7 cellular contexts compared by ENCODE assay signal in the genomic region with DNA sequence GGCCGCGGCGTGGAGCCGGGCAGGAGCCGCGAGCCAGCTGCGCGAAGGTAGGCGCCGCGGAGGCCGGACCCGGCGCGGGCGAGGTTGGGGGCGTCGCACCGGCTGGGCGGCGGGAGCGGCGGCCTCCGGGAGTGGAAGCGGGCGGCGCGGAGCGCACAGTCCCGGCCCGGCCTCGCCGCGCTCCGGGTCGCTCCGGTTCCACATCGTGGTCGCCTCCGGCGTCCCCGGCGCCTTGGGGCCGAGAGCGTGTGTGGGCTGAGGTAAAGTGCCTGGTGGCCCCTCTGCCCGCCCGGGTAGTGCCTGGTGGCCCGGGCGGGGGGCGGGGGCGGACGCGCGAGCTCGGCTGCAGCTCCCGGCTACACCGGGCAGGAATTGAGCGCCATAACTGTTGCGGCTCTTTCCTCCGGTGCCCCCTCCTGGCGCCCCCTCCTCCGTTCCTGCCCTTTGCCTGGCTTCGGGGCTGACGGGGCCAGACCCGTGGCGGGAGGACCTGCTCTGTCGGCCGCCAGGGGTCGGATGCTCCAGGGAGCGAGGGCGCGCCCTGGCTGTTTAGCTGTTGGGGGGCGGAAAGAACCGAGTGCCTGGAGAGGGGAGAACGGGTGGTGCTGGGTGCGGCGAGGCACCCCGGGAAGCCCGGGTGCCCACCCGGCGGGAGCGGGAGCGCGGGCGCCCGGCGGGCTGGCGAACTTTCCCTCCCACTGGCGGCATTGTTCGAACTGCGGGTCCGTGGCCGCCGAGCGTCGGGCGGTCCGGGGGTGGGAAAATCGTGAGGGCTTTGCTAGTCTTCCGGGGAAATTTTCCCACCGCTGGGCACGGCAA. TPM values are rescaled to one million over a fixed set of nuclear protein-coding genes. Genes with fewer than 3 reads are reported as not detected.
DNase-seq lines count a peak whose midpoint lies in the region; ATAC-seq and TF ChIP-seq lines count a peak whose summit lies in the region.

No MANE protein-coding gene starts in this region.

- peak overlapping the region; percentile 90 for H3K4me3 ChIP-seq in GM08714 (ENCODE audit: low read length)
- H3K4me3 ChIP-seq in psoas muscle: peak overlapping the region; percentile 70

- peaks cover 16% of the 10 kb centered on the region for H3K27me3 Mint-ChIP-seq in activated naive CD8-positive, alpha-beta T cell

- DNase-seq in OCI-M1 (lab: John Stamatoyannopoulos, UW): peak; percentile 54
- peak; percentile 63 for DNase-seq in left ventricle myocardium superior
- DNase-seq in psoas muscle: peak; percentile 37 to 53

- ATAC-seq in HG02759 (IDR thresholded peaks at IDR 0.05; ENCODE audit: unreplicated experiment) (peak; percentile 65), left ventricle myocardium superior (peak; percentile 67), psoas muscle (peak; percentile 50 to 72 (median 60)), GM21515 (IDR thresholded peaks at IDR 0.05; ENCODE audit: unreplicated experiment) (no peak)

- intact Hi-C loops in left ventricle myocardium superior (cut with micrococcal nuclease): no loop called here
- intact Hi-C loops in psoas muscle (cut with DNase I): loop anchor here in 1 of 2 donors (5.0 kb wide), 2 partner anchors 76 to 179 kb away; partner anchors contain the start of gene RP2

- H3K27ac ChIP-seq in psoas muscle: peak overlapping the region; percentile 50

- H3K4me1 ChIP-seq in psoas muscle: no peaks in the 10 kb centered on the region

- peak overlapping the region; percentile 81 for H3K4me3 Mint-ChIP-seq in activated naive CD8-positive, alpha-beta T cell

- peak; percentile 35 for TF ChIP-seq CTCF in psoas muscle (IDR thresholded peaks at IDR 0.05)

- H3K4me1 Mint-ChIP-seq in activated naive CD8-positive, alpha-beta T cell (ENCODE audit: low read depth): peaks cover 7% of the 10 kb centered on the region

- H3K27me3 ChIP-seq in psoas muscle (ENCODE audit: insufficient read depth in 3 of 3, low read length in 2 of 3): peaks cover 0 to 23% (median 0%) of the 10 kb centered on the region in 3 donors

- H3K36me3 ChIP-seq in psoas muscle (ENCODE audit: insufficient read depth in 1 of 2, low read depth in 1 of 2): no peaks in the 10 kb centered on the region

- H3K27ac Mint-ChIP-seq in activated naive CD8-positive, alpha-beta T cell: no peak overlapping the region

- no peaks in the 10 kb centered on the region for H3K36me3 Mint-ChIP-seq in activated naive CD8-positive, alpha-beta T cell

- no peaks in the 10 kb centered on the region for H3K9me3 ChIP-seq in psoas muscle

- 0 to 38% (median 0%) methylated on average over 13 to 84 of the region's 102 CpGs for WGBS in psoas muscle, 3 donors

- no peaks in the 10 kb centered on the region for H3K9me3 Mint-ChIP-seq in activated naive CD8-positive, alpha-beta T cell (ENCODE audit: low read depth)

RNA-seq across cellular contexts. Expression of gene JADE3, which starts 0.7 kb away (rescaled TPM):
- total RNA-seq in left ventricle myocardium superior (9.5 TPM), psoas muscle (1 to 10 TPM; 1.3 to 2.8 (median 2.3) TPM)
- polyA plus RNA-seq in psoas muscle: 1 to 10 TPM; 1.2 to 1.8 (median 1.6) TPM
